Comparison of ENCODE assay signal across 14 cellular contexts in genomic region chr12:28869197-28869596, GRCh38.
DNase-seq lines count a peak whose midpoint lies in the region; ATAC-seq, FAIRE-seq and TF ChIP-seq lines count a peak whose summit lies in the region.
"Had no signal": no experiment of that assay in that cellular context is flagged by ENCODE, and none has a peak within 500 bp of the region (broad histone marks: within the 10 kb centered on the region; RNA-seq: fewer than 3 reads in every experiment).

No MANE protein-coding gene starts in this region.

- H3K4me2 ChIP-seq in IMR-90 (ENCODE audit: low read depth, low read length): peak overlapping the region; percentile 0; the same call in 1 of the 2 replicates
- peak overlapping the region; percentile 0 for H3K4me2 ChIP-seq in keratinocyte (ENCODE audit: control insufficient read depth, extremely low read depth, insufficient read depth, low read depth, low read length)
- no peak overlapping the region for H3K4me2 ChIP-seq in Karpas-422 (ENCODE audit: low read depth, low read length, poor library complexity, severe bottlenecking)

- no peaks in the 10 kb centered on the region for H3K79me2 ChIP-seq in keratinocyte (ENCODE audit: control insufficient read depth, insufficient read depth, low read length)
- no peaks in the 10 kb centered on the region for H3K79me2 ChIP-seq in Karpas-422 (ENCODE audit: low read length)

- H3K4me3 ChIP-seq in IMR-90 (ENCODE audit: insufficient read depth, low read depth, low read length): no peak overlapping the region
- no peak overlapping the region for H3K4me3 ChIP-seq in astrocyte of the spinal cord (ENCODE audit: low read depth, low read length)
- H3K4me3 ChIP-seq in keratinocyte (ENCODE audit: control insufficient read depth in 2 of 3, extremely low read depth in 1 of 3, insufficient read depth in 2 of 3, low read depth in 1 of 3, low read length in 3 of 3): no peak overlapping the region
- H3K4me3 ChIP-seq in upper lobe of right lung: no peak overlapping the region
- H3K4me3 ChIP-seq in Karpas-422 (ENCODE audit: low read length): no peak overlapping the region
- H3K4me3 ChIP-seq: coronary artery had no signal

- peak overlapping the region; percentile 36 for H2BK20ac ChIP-seq in IMR-90 (ENCODE audit: low read depth, low read length)

- ATAC-seq in IMR-90 (ENCODE audit: low read depth) (peak; percentile 88), upper lobe of right lung (no peak)
- ATAC-seq: CD8-positive, alpha-beta T cell; HCT116 had no signal

- TF ChIP-seq POLR2A in IMR-90 (IDR thresholded peaks at IDR 0.05; ENCODE audit: low read depth, low read length): no peak

- H2AK9ac ChIP-seq in IMR-90 (replicated peaks; ENCODE audit: low read depth, low read length, poor library complexity): no peak overlapping the region

- H4K20me1 ChIP-seq in IMR-90 (ENCODE audit: insufficient read depth, low read length): no peaks in the 10 kb centered on the region
- H4K20me1 ChIP-seq in keratinocyte (ENCODE audit: control insufficient read depth, extremely low read depth, insufficient read depth, low read length): no peaks in the 10 kb centered on the region
- H4K20me1 ChIP-seq in Karpas-422 (ENCODE audit: insufficient read depth, low read depth, low read length): no peaks in the 10 kb centered on the region

- H4K5ac ChIP-seq in IMR-90 (ENCODE audit: low read depth, low read length): no peak overlapping the region

- H3K18ac ChIP-seq in IMR-90 (ENCODE audit: low read depth, low read length): peak overlapping the region; percentile 43; the same call in 1 of the 2 replicates

- no peak overlapping the region for H3K14ac ChIP-seq in IMR-90 (replicated peaks; ENCODE audit: low read depth, low read length)

- H2BK15ac ChIP-seq in IMR-90 (ENCODE audit: low read depth, low read length): peak overlapping the region; percentile 7; the same call in 1 of the 3 replicates

- H3K4ac ChIP-seq in IMR-90 (ENCODE audit: low read depth, low read length): peak overlapping the region; percentile 16; the same call in 1 of the 2 replicates

- no peak overlapping the region for H3K27ac ChIP-seq in IMR-90 (ENCODE audit: insufficient read depth, low read length)
- H3K27ac ChIP-seq in keratinocyte (ENCODE audit: control insufficient read depth, insufficient read depth, low read length): peak overlapping the region; percentile 30
- H3K27ac ChIP-seq in upper lobe of right lung: no peak overlapping the region
- H3K27ac ChIP-seq in Karpas-422 (ENCODE audit: low read length): no peak overlapping the region
- H3K27ac ChIP-seq: coronary artery had no signal

- BruUV-seq in IMR-90 (replicated peaks; lab: Mats Ljungman, UMichigan): no TSS peak

- CTCF ChIA-PET in IMR-90 (lab: Yijun Ruan, JAX): interaction anchor here (0.5 to 1.3 kb wide), 4 partner anchors 23 to 1062 kb away, joined by 3 to 4 read pairs (median 4); no protein-coding TSS in a partner anchor

- H3K9me1 ChIP-seq in IMR-90 (ENCODE audit: insufficient read depth, low read length): no peaks in the 10 kb centered on the region
- H3K9me1 ChIP-seq in keratinocyte (ENCODE audit: control insufficient read depth, extremely low read depth, insufficient read depth, low read length): no peaks in the 10 kb centered on the region

- H2AK5ac ChIP-seq in IMR-90 (ENCODE audit: low read depth, low read length): no peak overlapping the region

- H3K79me1 ChIP-seq in IMR-90 (ENCODE audit: low read depth in 1 of 2, low read length in 2 of 2): no peaks in the 10 kb centered on the region

- intact Hi-C loops in IMR-90 (cut with micrococcal nuclease): loop anchor here (2.0 kb wide), 1 partner anchor 300 kb away; no protein-coding TSS in a partner anchor
- intact Hi-C loops in upper lobe of right lung (cut with DNase I): no loop called here

- H2BK120ac ChIP-seq in IMR-90 (ENCODE audit: low read depth, low read length): peak overlapping the region; percentile 50

- in situ Hi-C loops in IMR-90 (cut with MboI; ENCODE audit: low sequenced_read_pairs) (no loop called here), astrocyte of the spinal cord (cut with HindIII; ENCODE audit: low sequenced_read_pairs) (no loop called here)

- FAIRE-seq in keratinocyte (lab: Jason Lieb, UNC) (peak; percentile 83), urothelium cell line (lab: Jason Lieb, UNC) (no peak)

- DNase-seq in IMR-90 (peak; percentile 91), astrocyte of the spinal cord (ENCODE audit: low read depth, low spot score) (peak; percentile 88), keratinocyte (ENCODE audit: low read depth, low spot score) (peak; percentile 52), urothelium cell line (ENCODE audit: low spot score) (peak; percentile 33), upper lobe of right lung (no peak), Karpas-422 (no peak), NCI-H69 (lab: John Stamatoyannopoulos, UW) (no peak)
- DNase-seq: activated CD4-positive, CD25-positive, alpha-beta regulatory T cell treated with anti-CD3 and anti-CD28 coated beads, Interleukin-2, amount 50 U/mL, for 72 hours; activated naive CD8-positive, alpha-beta T cell treated with anti-CD3 and anti-CD28 coated beads for 36 hours; CD8-positive, alpha-beta T cell; NCI-H345; retina had no signal

- dilution Hi-C loops in IMR-90 (cut with HindIII; ENCODE audit: low sequenced_read_pairs, unreplicated experiment): no loop called here
- dilution Hi-C loops in keratinocyte (cut with MboI; ENCODE audit: extremely low pct_ligation_motif_present, low sequenced_read_pairs): no loop called here

- peak overlapping the region; percentile 55 for H2BK5ac ChIP-seq in IMR-90 (ENCODE audit: low read depth, low read length, poor library complexity, severe bottlenecking)

- no peak overlapping the region for H4K8ac ChIP-seq in IMR-90 (ENCODE audit: low read depth in 2 of 2, low read length in 2 of 2)

- H2AFZ ChIP-seq in IMR-90 (replicated peaks; ENCODE audit: low read length, poor library complexity) (no peak overlapping the region), keratinocyte (ENCODE audit: control insufficient read depth, low read length) (no peak overlapping the region), Karpas-422 (ENCODE audit: low read length) (no peak overlapping the region)

- no peak overlapping the region for H3K9ac ChIP-seq in IMR-90 (ENCODE audit: low read depth, low read length)
- peak overlapping the region; percentile 5 for H3K9ac ChIP-seq in keratinocyte (ENCODE audit: control insufficient read depth, extremely low read depth, insufficient read depth, low read length)
- H3K9ac ChIP-seq in Karpas-422 (ENCODE audit: low read length): no peak overlapping the region

- H4K91ac ChIP-seq in IMR-90 (ENCODE audit: insufficient read depth, low read depth, low read length): 0 out of 2 replicates have a peak overlapping the region, but pooled peaks have one; percentile 10

- H3K56ac ChIP-seq in IMR-90 (ENCODE audit: extremely low read depth, insufficient read depth, low read length): 0 out of 2 replicates have a peak overlapping the region, but pooled peaks have one; percentile 26

- no peak overlapping the region for H3K23ac ChIP-seq in IMR-90 (ENCODE audit: low read depth, low read length)

- TF ChIP-seq CTCF in IMR-90 (conservative IDR thresholded peaks at IDR 0.05; ENCODE audit: low read depth, low read length) (no peak), astrocyte of the spinal cord (IDR thresholded peaks at IDR 0.05; ENCODE audit: low read depth, low read length) (no peak), keratinocyte (optimal IDR thresholded peaks at IDR 0.05 in 1 of 3, IDR thresholded peaks at IDR 0.05 in 1 of 3, conservative IDR thresholded peaks at IDR 0.05 in 1 of 3; ENCODE audit: extremely low read depth in 1 of 3, insufficient read depth in 2 of 3, low read length in 3 of 3) (no peak), upper lobe of right lung (IDR thresholded peaks at IDR 0.05) (no peak)

- H3K9me3 ChIP-seq in IMR-90 (ENCODE audit: control insufficient read depth, insufficient read depth, low read length) (no peaks in the 10 kb centered on the region), keratinocyte (ENCODE audit: control insufficient read depth, low read depth, low read length) (no peaks in the 10 kb centered on the region), upper lobe of right lung (no peaks in the 10 kb centered on the region), Karpas-422 (ENCODE audit: low read length) (no peaks in the 10 kb centered on the region)

- POLR2A ChIA-PET in IMR-90 (lab: Charles Lee; ENCODE audit: unreplicated experiment): no interaction called here

- no peak for TF ChIP-seq RAD21 in IMR-90 (IDR thresholded peaks at IDR 0.05; ENCODE audit: low read length)

- H3K27me3 ChIP-seq in IMR-90 (ENCODE audit: control insufficient read depth, insufficient read depth, low read length): no peaks in the 10 kb centered on the region
- no peaks in the 10 kb centered on the region for H3K27me3 ChIP-seq in keratinocyte (ENCODE audit: control insufficient read depth, extremely low read depth, insufficient read depth, low read length)
- no peaks in the 10 kb centered on the region for H3K27me3 ChIP-seq in upper lobe of right lung
- H3K27me3 ChIP-seq in Karpas-422 (ENCODE audit: low read length): no peaks in the 10 kb centered on the region

- no CpG with 5 or more reads among the region's 4 CpGs for WGBS in IMR-90 (ENCODE audit: extremely low coverage in 2 of 2, insufficient read length in 1 of 2), 2 experiments

- H3K4me1 ChIP-seq in IMR-90 (ENCODE audit: control insufficient read depth, insufficient read depth, low read length) (peaks cover 2% of the 10 kb centered on the region; the same call in 1 of the 2 replicates), keratinocyte (ENCODE audit: control insufficient read depth, extremely low read depth, insufficient read depth, low read length) (peaks cover 30% of the 10 kb centered on the region), upper lobe of right lung (peaks cover 3% of the 10 kb centered on the region), Karpas-422 (ENCODE audit: low read length) (no peaks in the 10 kb centered on the region)

- H3K36me3 ChIP-seq in IMR-90 (ENCODE audit: control insufficient read depth, insufficient read depth, low read length) (no peaks in the 10 kb centered on the region), keratinocyte (ENCODE audit: control insufficient read depth in 2 of 2, extremely low read depth in 1 of 2, insufficient read depth in 2 of 2, low read length in 2 of 2) (no peaks in the 10 kb centered on the region), upper lobe of right lung (no peaks in the 10 kb centered on the region), Karpas-422 (ENCODE audit: insufficient read depth, low read length) (no peaks in the 10 kb centered on the region)

- H3K9me2 ChIP-seq in Karpas-422 (replicated peaks; ENCODE audit: insufficient read depth, low read length): no peaks in the 10 kb centered on the region

TF ChIP-seq in IMR-90, 13 proteins besides CTCF, POLR2A, EP300 and RAD21:
- 0 out of 2 replicates have a peak, but pooled peaks have one; percentile 17 for TF ChIP-seq CEBPB (IDR thresholded peaks at IDR 0.05; ENCODE audit: low read depth, low read length)
- TF ChIP-seq MAFK (IDR thresholded peaks at IDR 0.05; ENCODE audit: low read depth, low read length): peak; percentile 73
- TF ChIP-seq NFE2L2 (IDR thresholded peaks at IDR 0.05; ENCODE audit: low read depth, low read length): peak; percentile 18; the same call in 1 of the 2 replicates
- peak; percentile 89 for TF ChIP-seq FOS (IDR thresholded peaks at IDR 0.05; ENCODE audit: low read depth, low read length)
- no peak for TF ChIP-seq MAZ (IDR thresholded peaks at IDR 0.05; ENCODE audit: borderline replicate concordance, low read depth, low read length)

Comparison
In these comparisons a context has a peak if more than half of its experiments do, and no peak if none do; other contexts are left out.
1. DNase-seq: peak in IMR-90 (single experiment), astrocyte of the spinal cord (single experiment), keratinocyte (single experiment) and urothelium cell line (single experiment); none in upper lobe of right lung (single experiment), Karpas-422 (single experiment) and NCI-H69 (single experiment).